In the genomic region with DNA sequence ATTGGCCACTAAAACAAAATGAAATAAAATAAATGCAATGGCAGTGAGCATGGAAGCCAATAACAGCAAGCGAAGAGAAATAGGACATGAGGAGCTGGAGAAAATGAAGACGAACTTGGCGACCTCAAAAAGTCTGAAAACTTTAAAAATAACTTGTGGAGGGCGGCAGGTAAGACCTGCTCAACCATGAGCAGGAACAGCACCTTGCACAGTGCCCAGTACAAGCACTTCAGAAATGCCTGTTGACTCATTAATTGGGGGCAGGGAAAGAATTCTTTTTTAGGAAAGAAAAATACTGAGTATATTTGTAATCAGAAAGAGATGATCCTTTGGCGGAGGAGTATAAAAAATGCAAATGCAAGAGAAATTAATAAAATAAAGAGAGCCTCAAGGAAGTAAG, we compare ENCODE assay signal across 25 cellular contexts.
"Had no signal": no experiment of that assay in that cellular context is flagged by ENCODE, and none has a peak within 500 bp of the region (broad histone marks: within the 10 kb centered on the region; RNA-seq: fewer than 3 reads in every experiment).

No MANE protein-coding gene starts in this region.

- H3K9me3 ChIP-seq: esophagus squamous epithelium, gastrocnemius medialis, heart left ventricle, left ventricle myocardium inferior, lower lobe of right lung, mucosa of descending colon had no signal

- H3K36me3 Mint-ChIP-seq: immature natural killer cell, mesothelial cell of epicardium had no signal

- H3K4me1 Mint-ChIP-seq: immature natural killer cell had no signal

- H3K27ac ChIP-seq: coronary artery, dorsolateral prefrontal cortex, epithelial cell of prostate, esophagus squamous epithelium, gastrocnemius medialis, heart left ventricle, hepatocyte, left ventricle myocardium inferior, lower lobe of right lung had no signal

- H3K4me3 Mint-ChIP-seq: immature natural killer cell, mesothelial cell of epicardium had no signal

- H3K4me3 ChIP-seq: coronary artery, dorsolateral prefrontal cortex, esophagus squamous epithelium, gastrocnemius medialis, heart left ventricle, hepatocyte, left ventricle myocardium inferior, lower lobe of right lung, mucosa of descending colon had no signal

- H3K36me3 ChIP-seq: esophagus squamous epithelium, gastrocnemius medialis, heart left ventricle, left ventricle myocardium inferior, lower lobe of right lung had no signal

- H3K27me3 ChIP-seq: esophagus squamous epithelium, gastrocnemius medialis, hepatocyte had no signal

- H3K9me3 Mint-ChIP-seq: immature natural killer cell, mesothelial cell of epicardium had no signal

- DNase-seq: dermis blood vessel endothelial cell; dorsolateral prefrontal cortex; effector CD4-positive, alpha-beta T cell; effector memory CD4-positive, alpha-beta T cell; erythroblast; esophagus squamous epithelium; foreskin fibroblast; foreskin melanocyte; gastrocnemius medialis; heart left ventricle; hypothalamus; immature natural killer cell; islet precursor cell; kidney; kidney glomerular epithelial cell; left cardiac atrium; left ventricle myocardium inferior; lower lobe of right lung; mesenchymal stem cell; mucosa of descending colon had no signal

- H3K27ac Mint-ChIP-seq: immature natural killer cell, mesothelial cell of epicardium had no signal

- H3K4me1 ChIP-seq: esophagus squamous epithelium, gastrocnemius medialis, left ventricle myocardium inferior, lower lobe of right lung had no signal

- ATAC-seq: esophagus mucosa, gastrocnemius medialis, heart left ventricle, left cardiac atrium, lower lobe of right lung, mucosa of descending colon had no signal
